ENCODE assay signal across 19 cellular contexts in genomic region chr3:16406175-16406574, GRCh38.
"Had no signal": no experiment of that assay in that cellular context is flagged by ENCODE, and none has a peak within 500 bp of the region (broad histone marks: within the 10 kb centered on the region; RNA-seq: fewer than 3 reads in every experiment).

No MANE protein-coding gene starts in this region.

- H3K27me3 ChIP-seq: dorsolateral prefrontal cortex, spleen, suprapubic skin had no signal

- H3K4me3 ChIP-seq: dorsolateral prefrontal cortex, lung, psoas muscle, spleen, suprapubic skin had no signal

- ATAC-seq: activated CD8-positive, alpha-beta memory T cell treated with anti-CD3 and anti-CD28 coated beads, Interleukin-2, amount 10 ng/mL, durations not matched to agents 7 days and 5 days; esophagus mucosa; left colon; naive thymus-derived CD8-positive, alpha-beta T cell; psoas muscle; sciatic nerve had no signal

- H3K27ac ChIP-seq: psoas muscle, suprapubic skin had no signal

- DNase-seq: activated CD4-positive, alpha-beta T cell treated with anti-CD3 and anti-CD28 coated beads, Interleukin-2, amount 50 U/mL, for 48 hours; activated CD8-positive, alpha-beta memory T cell treated with anti-CD3 and anti-CD28 coated beads, Interleukin-2, amount 10 ng/mL, durations not matched to agents 7 days and 5 days; activated gamma-delta T cell treated with Interleukin-2 at 50 U/mL for 16 hours; activated naive CD8-positive, alpha-beta T cell treated with anti-CD3 and anti-CD28 coated beads, Interleukin-2, amount 10 ng/mL, durations not matched to agents 7 days and 5 days; activated T-cell treated with anti-CD3 and anti-CD28 coated beads, Interleukin-2, amount 50 U/mL, for 72 hours; anterior cingulate cortex; dorsolateral prefrontal cortex; head of caudate nucleus; left colon; naive thymus-derived CD8-positive, alpha-beta T cell; psoas muscle; spleen; stimulated activated CD4-positive, alpha-beta T cell treated with anti-CD3 and anti-CD28 coated beads, Interleukin-2, amount 100 ng/mL, for 24 hours; stimulated activated naive CD4-positive, alpha-beta T cell; T-helper 2 cell had no signal

- H3K9me3 ChIP-seq: psoas muscle, spleen, suprapubic skin had no signal
